In the genomic region with DNA sequence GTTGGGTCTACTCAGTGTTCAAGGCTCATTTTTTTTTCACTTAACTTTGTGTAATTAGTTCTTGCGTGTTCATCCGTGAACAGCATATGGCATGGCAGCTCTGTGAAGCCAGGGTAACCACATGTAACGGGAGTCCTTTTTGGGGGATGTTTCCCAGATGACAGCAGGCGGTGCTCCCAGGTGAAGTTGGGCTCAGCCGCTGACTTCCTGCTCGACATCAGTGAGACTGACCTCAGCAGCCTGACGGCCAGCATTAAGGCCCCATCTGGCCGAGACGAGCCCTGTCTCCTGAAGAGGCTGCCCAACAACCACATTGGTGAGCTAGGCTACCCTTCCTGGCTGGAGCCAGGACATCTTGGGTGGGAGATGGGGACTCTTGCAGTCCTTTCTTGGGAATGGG, we compare ENCODE assay signal across 20 cellular contexts.
"Had no signal": no experiment of that assay in that cellular context is flagged by ENCODE, and none has a peak within 500 bp of the region (broad histone marks: within the 10 kb centered on the region; RNA-seq: fewer than 3 reads in every experiment).

No MANE protein-coding gene starts in this region.

- H3K4me1 Mint-ChIP-seq: immature natural killer cell; natural killer cell; stimulated activated effector memory CD8-positive, alpha-beta T cell treated with anti-CD3 and anti-CD28 coated beads, Interleukin-12 subunit alpha, Interleukin-12 subunit beta, amount 100 ng/mL, for 72 hours had no signal

- H3K27me3 Mint-ChIP-seq: type B pancreatic cell had no signal

- H3K36me3 Mint-ChIP-seq: natural killer cell had no signal

- H3K9me3 Mint-ChIP-seq: immature natural killer cell; natural killer cell; stimulated activated effector memory CD8-positive, alpha-beta T cell treated with anti-CD3 and anti-CD28 coated beads, Interleukin-12 subunit alpha, Interleukin-12 subunit beta, amount 100 ng/mL, for 72 hours; type B pancreatic cell had no signal

- H3K9ac ChIP-seq: parathyroid adenoma had no signal

- H3K4me1 ChIP-seq: lower lobe of right lung, parathyroid adenoma, psoas muscle had no signal

- ATAC-seq: left ventricle myocardium superior; lower lobe of right lung; natural killer cell; psoas muscle; right cardiac atrium; stimulated activated effector memory CD8-positive, alpha-beta T cell treated with anti-CD3 and anti-CD28 coated beads, Interleukin-12 subunit alpha, Interleukin-12 subunit beta, amount 100 ng/mL, for 72 hours had no signal

- DNase-seq: dermis blood vessel endothelial cell; effector memory CD4-positive, alpha-beta T cell; hypothalamus; immature natural killer cell; islet precursor cell; left ventricle myocardium superior; lower lobe of right lung; natural killer cell; psoas muscle; right cardiac atrium; sigmoid colon; stimulated activated CD4-positive, alpha-beta T cell treated with anti-CD3 and anti-CD28 coated beads, Interleukin-2, amount 100 ng/mL, for 24 hours; stimulated activated CD4-positive, alpha-beta T cell treated with anti-CD3 and anti-CD28 coated beads, Interleukin-4, amount 100 ng/mL, for 24 hours; stimulated activated naive CD4-positive, alpha-beta T cell treated with Interleukin-2 at 50 U/mL for 16 hours; stomach; thyroid gland had no signal

- H3K9me3 ChIP-seq: lower lobe of right lung, psoas muscle, sigmoid colon, stomach, thyroid gland had no signal

- H3K27ac Mint-ChIP-seq: natural killer cell; stimulated activated effector memory CD8-positive, alpha-beta T cell treated with anti-CD3 and anti-CD28 coated beads, Interleukin-12 subunit alpha, Interleukin-12 subunit beta, amount 100 ng/mL, for 72 hours; type B pancreatic cell had no signal

- H3K4me3 ChIP-seq: coronary artery, lower lobe of right lung, psoas muscle, sigmoid colon, stomach, thyroid gland had no signal

- H3K27me3 ChIP-seq: sigmoid colon, stomach, thyroid gland had no signal

- H3K27ac ChIP-seq: coronary artery, lower lobe of right lung, parathyroid adenoma, psoas muscle, sigmoid colon, stomach, thyroid gland had no signal

- H2AFZ ChIP-seq: parathyroid adenoma had no signal

- H3K4me3 Mint-ChIP-seq: immature natural killer cell; natural killer cell; stimulated activated effector memory CD8-positive, alpha-beta T cell treated with anti-CD3 and anti-CD28 coated beads, Interleukin-12 subunit alpha, Interleukin-12 subunit beta, amount 100 ng/mL, for 72 hours; type B pancreatic cell had no signal
